ENCODE assay signal across 8 cellular contexts in genomic region chr4:6986067-6986780, GRCh38. TPM values are rescaled to one million over a fixed set of nuclear protein-coding genes. Genes with fewer than 3 reads are reported as not detected.
DNase-seq lines count a peak whose midpoint lies in the region; ATAC-seq and TF ChIP-seq lines count a peak whose summit lies in the region.

No MANE protein-coding gene starts in this region.

- H3K36me3 ChIP-seq in adipocyte (ENCODE audit: control insufficient read depth, insufficient read depth, low read length, severe bottlenecking) (no peaks in the 10 kb centered on the region), left ventricle myocardium inferior (no peaks in the 10 kb centered on the region), rectal smooth muscle tissue (ENCODE audit: control insufficient read depth, insufficient read depth, low read length) (no peaks in the 10 kb centered on the region)

- DNase-seq in COLO668 (lab: John Stamatoyannopoulos, UW; ENCODE audit: unreplicated experiment) = peak; percentile 54
- peak; percentile 14 for DNase-seq in HS-5 (ENCODE audit: low read depth)
- DNase-seq in adipocyte (ENCODE audit: low read depth) = peak; percentile 87
- DNase-seq in left ventricle myocardium inferior = peak; percentile 42
- DNase-seq in NCI-H1694 treated with DMSO at 0.1 percent for 48 hours (lab: John Stamatoyannopoulos, UW) = no peak

- H3K27me3 ChIP-seq in adipocyte (replicated peaks; ENCODE audit: control insufficient read depth, insufficient read depth, low read length) = no peaks in the 10 kb centered on the region
- no peaks in the 10 kb centered on the region for H3K27me3 ChIP-seq in left ventricle myocardium inferior (ENCODE audit: low read depth)
- H3K27me3 ChIP-seq in rectal smooth muscle tissue (ENCODE audit: control insufficient read depth, insufficient read depth, low read length) = no peaks in the 10 kb centered on the region

- intact Hi-C loops in left ventricle myocardium inferior (cut with micrococcal nuclease) = loop anchor here (10.0 kb wide), 1 partner anchor 81 kb away; the partner anchor contains the start of gene TBC1D14

- H3K9me3 ChIP-seq in adipocyte (ENCODE audit: control insufficient read depth, low read length) = no peaks in the 10 kb centered on the region
- H3K9me3 ChIP-seq in left ventricle myocardium inferior (replicated peaks) = no peaks in the 10 kb centered on the region

- H3K4me1 ChIP-seq in adipocyte (ENCODE audit: control insufficient read depth, insufficient read depth, low read length) (peaks cover 28% of the 10 kb centered on the region), left ventricle myocardium inferior (peaks cover 71% of the 10 kb centered on the region), rectal smooth muscle tissue (ENCODE audit: control insufficient read depth, insufficient read depth, low read length) (peaks cover 20% of the 10 kb centered on the region)

- H3K9ac ChIP-seq in adipocyte (ENCODE audit: low read length) (peak overlapping the region; percentile 96), rectal smooth muscle tissue (ENCODE audit: low read length) (peak overlapping the region; percentile 92)

- peak overlapping the region; percentile 90 for H3K4me3 ChIP-seq in adipocyte (ENCODE audit: low read length)
- H3K4me3 ChIP-seq in left ventricle myocardium inferior = peak overlapping the region; percentile 96
- peak overlapping the region; percentile 90 for H3K4me3 ChIP-seq in rectal smooth muscle tissue (ENCODE audit: low read length)

- TF ChIP-seq CTCF in left ventricle myocardium inferior (IDR thresholded peaks at IDR 0.05; ENCODE audit: borderline replicate concordance) = no peak

- peak; percentile 21 for ATAC-seq in GM19397 (IDR thresholded peaks at IDR 0.05; ENCODE audit: unreplicated experiment)
- no peak for ATAC-seq in GM18519 (IDR thresholded peaks at IDR 0.05; ENCODE audit: low FRiP score, unreplicated experiment)

- H3K27ac ChIP-seq in left ventricle myocardium inferior (replicated peaks) = peak overlapping the region; percentile 98
- peak overlapping the region; percentile 91 for H3K27ac ChIP-seq in rectal smooth muscle tissue (ENCODE audit: low read depth, low read length)

RNA-seq across cellular contexts. Expression of gene TADA2B, which starts 56.9 kb away (rescaled TPM):
- total RNA-seq in left ventricle myocardium inferior = 33.7 TPM
